Comparison of ENCODE assay signal across 6 cellular contexts in the genomic region with DNA sequence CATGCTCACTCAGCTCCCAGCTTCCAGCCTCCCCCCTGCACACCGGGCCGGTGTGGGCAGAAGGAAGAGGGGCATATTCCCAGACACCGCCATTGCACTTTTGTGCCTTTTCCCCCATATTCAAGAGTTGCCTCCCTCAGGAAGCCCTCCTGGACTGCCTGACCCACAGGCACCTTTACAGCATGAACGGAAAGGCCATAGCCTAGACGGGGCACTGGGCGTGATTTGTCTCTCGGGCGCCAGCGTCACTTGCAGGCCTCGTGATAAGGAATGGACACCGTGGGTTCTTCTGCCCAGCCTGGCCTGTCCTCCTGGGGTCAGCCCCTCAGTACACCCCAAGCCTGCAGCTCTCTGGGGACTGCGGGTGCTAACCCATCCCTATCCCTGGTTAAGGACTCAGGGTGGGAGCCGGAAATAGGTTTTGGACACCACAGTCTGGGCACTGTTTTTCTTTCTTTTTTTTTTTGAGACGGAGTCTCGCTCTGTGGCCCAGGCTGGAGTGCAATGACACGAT. TPM values are rescaled to one million over a fixed set of nuclear protein-coding genes. Genes with fewer than 3 reads are reported as not detected.
A peak's percentile ranks its signal among the peaks of the same experiment; 100 is the strongest.
DNase-seq lines count a peak whose midpoint lies in the region; ATAC-seq and TF ChIP-seq lines count a peak whose summit lies in the region.

No MANE protein-coding gene starts in this region.

- H3K4me1 ChIP-seq in GM23338 (ENCODE audit: insufficient read depth): peaks cover 8% of the 10 kb centered on the region

- H3K27ac Mint-ChIP-seq in GM23338: peak overlapping the region; percentile 98
- peak overlapping the region; percentile 99 for H3K27ac Mint-ChIP-seq in neural crest cell (ENCODE audit: unreplicated experiment)

- H3K4me3 Mint-ChIP-seq in GM23338: peak overlapping the region; percentile 88
- peak overlapping the region; percentile 97 for H3K4me3 Mint-ChIP-seq in neural crest cell

- DNase-seq in GM23338 (ENCODE audit: low spot score) (no peak), brain microvascular endothelial cell (no peak), neural crest cell (ENCODE audit: low read depth, low spot score) (no peak), NCI-H345 treated with DMSO at 0.1 percent for 48 hours (lab: John Stamatoyannopoulos, UW; ENCODE audit: unreplicated experiment) (no peak)

- H3K4me3 ChIP-seq in GM23338 (peak overlapping the region; percentile 85), brain microvascular endothelial cell (ENCODE audit: low read depth, low read length) (peak overlapping the region; percentile 91)

- H3K27ac ChIP-seq in GM23338 (ENCODE audit: low read depth) (peak overlapping the region; percentile 85), brain microvascular endothelial cell (peak overlapping the region; percentile 85)

- H3K27me3 Mint-ChIP-seq in GM23338 (ENCODE audit: insufficient read depth, low read depth, poor library complexity): peaks cover 33% of the 10 kb centered on the region
- H3K27me3 Mint-ChIP-seq in neural crest cell (ENCODE audit: low read depth): peaks cover 10% of the 10 kb centered on the region

- in situ Hi-C loops in brain microvascular endothelial cell (cut with HindIII; ENCODE audit: low pct_ligation_motif_present, low sequenced_read_pairs): no loop called here

- H3K4me1 Mint-ChIP-seq in GM23338: peaks cover 11% of the 10 kb centered on the region; the same call in 2 of the 3 replicates
- peaks cover 20% of the 10 kb centered on the region for H3K4me1 Mint-ChIP-seq in neural crest cell

- H3K36me3 Mint-ChIP-seq in GM23338 (ENCODE audit: low read depth) (peaks cover 29% of the 10 kb centered on the region), neural crest cell (ENCODE audit: low read depth) (peaks cover 3% of the 10 kb centered on the region)

- peaks cover 20% of the 10 kb centered on the region for H4K20me1 ChIP-seq in GM23338 (replicated peaks; ENCODE audit: insufficient read depth)

- no peaks in the 10 kb centered on the region; the same call in 1 of the 2 replicates for H3K36me3 ChIP-seq in GM23338 (ENCODE audit: insufficient read depth)
- H3K36me3 ChIP-seq in brain microvascular endothelial cell (replicated peaks): peaks cover 9% of the 10 kb centered on the region

- peaks cover 32% of the 10 kb centered on the region for H3F3A ChIP-seq in GM23338 (replicated peaks; ENCODE audit: low read depth)

- peak; percentile 6 for ATAC-seq in GM23338
- ATAC-seq in HG03280 (IDR thresholded peaks at IDR 0.05; ENCODE audit: unreplicated experiment): no peak
- no peak for ATAC-seq in GM21367 (IDR thresholded peaks at IDR 0.05; ENCODE audit: unreplicated experiment)

- peaks cover 40% of the 10 kb centered on the region for H3K79me2 ChIP-seq in GM23338 (replicated peaks; ENCODE audit: insufficient read depth)

- H3K4me2 ChIP-seq in GM23338: peak overlapping the region; percentile 95

- H3K27me3 ChIP-seq in GM23338 (ENCODE audit: insufficient read depth) (no peaks in the 10 kb centered on the region), brain microvascular endothelial cell (replicated peaks) (no peaks in the 10 kb centered on the region)

- H2AFZ ChIP-seq in GM23338: peak overlapping the region; percentile 72; the same call in 1 of the 2 replicates

- no peaks in the 10 kb centered on the region for H3K9me2 ChIP-seq in GM23338 (ENCODE audit: insufficient read depth)

- TF ChIP-seq CTCF in GM23338 (conservative IDR thresholded peaks at IDR 0.05; ENCODE audit: low read depth in 2 of 2) (no peak), brain microvascular endothelial cell (IDR thresholded peaks at IDR 0.05; ENCODE audit: low read depth, low read length, missing control alignments) (no peak), neural crest cell (conservative IDR thresholded peaks at IDR 0.05) (no peak)

- no peaks in the 10 kb centered on the region for H3K9me3 Mint-ChIP-seq in GM23338
- H3K9me3 Mint-ChIP-seq in neural crest cell: no peaks in the 10 kb centered on the region

TF ChIP-seq in GM23338, 12 proteins besides CTCF, POLR2A, EP300 and RAD21 (continues in another document):
- TF ChIP-seq, protein P1, sequence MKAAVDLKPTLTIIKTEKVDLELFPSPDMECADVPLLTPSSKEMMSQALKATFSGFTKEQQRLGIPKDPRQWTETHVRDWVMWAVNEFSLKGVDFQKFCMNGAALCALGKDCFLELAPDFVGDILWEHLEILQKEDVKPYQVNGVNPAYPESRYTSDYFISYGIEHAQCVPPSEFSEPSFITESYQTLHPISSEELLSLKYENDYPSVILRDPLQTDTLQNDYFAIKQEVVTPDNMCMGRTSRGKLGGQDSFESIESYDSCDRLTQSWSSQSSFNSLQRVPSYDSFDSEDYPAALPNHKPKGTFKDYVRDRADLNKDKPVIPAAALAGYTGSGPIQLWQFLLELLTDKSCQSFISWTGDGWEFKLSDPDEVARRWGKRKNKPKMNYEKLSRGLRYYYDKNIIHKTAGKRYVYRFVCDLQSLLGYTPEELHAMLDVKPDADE (IDR thresholded peaks at IDR 0.05): no peak
- TF ChIP-seq EZH2 (IDR thresholded peaks at IDR 0.05; ENCODE audit: low read depth, unreplicated experiment): no peak
- TF ChIP-seq ZNF331 (CRISPR knock-in tag; IDR thresholded peaks at IDR 0.05; ENCODE audit: low read depth): no peak
- TF ChIP-seq STAT1 (IDR thresholded peaks at IDR 0.05; ENCODE audit: unreplicated experiment): no peak
- no peak for TF ChIP-seq EZH2phosphoT487 (IDR thresholded peaks at IDR 0.05; ENCODE audit: unreplicated experiment)
- TF ChIP-seq, protein P2, sequence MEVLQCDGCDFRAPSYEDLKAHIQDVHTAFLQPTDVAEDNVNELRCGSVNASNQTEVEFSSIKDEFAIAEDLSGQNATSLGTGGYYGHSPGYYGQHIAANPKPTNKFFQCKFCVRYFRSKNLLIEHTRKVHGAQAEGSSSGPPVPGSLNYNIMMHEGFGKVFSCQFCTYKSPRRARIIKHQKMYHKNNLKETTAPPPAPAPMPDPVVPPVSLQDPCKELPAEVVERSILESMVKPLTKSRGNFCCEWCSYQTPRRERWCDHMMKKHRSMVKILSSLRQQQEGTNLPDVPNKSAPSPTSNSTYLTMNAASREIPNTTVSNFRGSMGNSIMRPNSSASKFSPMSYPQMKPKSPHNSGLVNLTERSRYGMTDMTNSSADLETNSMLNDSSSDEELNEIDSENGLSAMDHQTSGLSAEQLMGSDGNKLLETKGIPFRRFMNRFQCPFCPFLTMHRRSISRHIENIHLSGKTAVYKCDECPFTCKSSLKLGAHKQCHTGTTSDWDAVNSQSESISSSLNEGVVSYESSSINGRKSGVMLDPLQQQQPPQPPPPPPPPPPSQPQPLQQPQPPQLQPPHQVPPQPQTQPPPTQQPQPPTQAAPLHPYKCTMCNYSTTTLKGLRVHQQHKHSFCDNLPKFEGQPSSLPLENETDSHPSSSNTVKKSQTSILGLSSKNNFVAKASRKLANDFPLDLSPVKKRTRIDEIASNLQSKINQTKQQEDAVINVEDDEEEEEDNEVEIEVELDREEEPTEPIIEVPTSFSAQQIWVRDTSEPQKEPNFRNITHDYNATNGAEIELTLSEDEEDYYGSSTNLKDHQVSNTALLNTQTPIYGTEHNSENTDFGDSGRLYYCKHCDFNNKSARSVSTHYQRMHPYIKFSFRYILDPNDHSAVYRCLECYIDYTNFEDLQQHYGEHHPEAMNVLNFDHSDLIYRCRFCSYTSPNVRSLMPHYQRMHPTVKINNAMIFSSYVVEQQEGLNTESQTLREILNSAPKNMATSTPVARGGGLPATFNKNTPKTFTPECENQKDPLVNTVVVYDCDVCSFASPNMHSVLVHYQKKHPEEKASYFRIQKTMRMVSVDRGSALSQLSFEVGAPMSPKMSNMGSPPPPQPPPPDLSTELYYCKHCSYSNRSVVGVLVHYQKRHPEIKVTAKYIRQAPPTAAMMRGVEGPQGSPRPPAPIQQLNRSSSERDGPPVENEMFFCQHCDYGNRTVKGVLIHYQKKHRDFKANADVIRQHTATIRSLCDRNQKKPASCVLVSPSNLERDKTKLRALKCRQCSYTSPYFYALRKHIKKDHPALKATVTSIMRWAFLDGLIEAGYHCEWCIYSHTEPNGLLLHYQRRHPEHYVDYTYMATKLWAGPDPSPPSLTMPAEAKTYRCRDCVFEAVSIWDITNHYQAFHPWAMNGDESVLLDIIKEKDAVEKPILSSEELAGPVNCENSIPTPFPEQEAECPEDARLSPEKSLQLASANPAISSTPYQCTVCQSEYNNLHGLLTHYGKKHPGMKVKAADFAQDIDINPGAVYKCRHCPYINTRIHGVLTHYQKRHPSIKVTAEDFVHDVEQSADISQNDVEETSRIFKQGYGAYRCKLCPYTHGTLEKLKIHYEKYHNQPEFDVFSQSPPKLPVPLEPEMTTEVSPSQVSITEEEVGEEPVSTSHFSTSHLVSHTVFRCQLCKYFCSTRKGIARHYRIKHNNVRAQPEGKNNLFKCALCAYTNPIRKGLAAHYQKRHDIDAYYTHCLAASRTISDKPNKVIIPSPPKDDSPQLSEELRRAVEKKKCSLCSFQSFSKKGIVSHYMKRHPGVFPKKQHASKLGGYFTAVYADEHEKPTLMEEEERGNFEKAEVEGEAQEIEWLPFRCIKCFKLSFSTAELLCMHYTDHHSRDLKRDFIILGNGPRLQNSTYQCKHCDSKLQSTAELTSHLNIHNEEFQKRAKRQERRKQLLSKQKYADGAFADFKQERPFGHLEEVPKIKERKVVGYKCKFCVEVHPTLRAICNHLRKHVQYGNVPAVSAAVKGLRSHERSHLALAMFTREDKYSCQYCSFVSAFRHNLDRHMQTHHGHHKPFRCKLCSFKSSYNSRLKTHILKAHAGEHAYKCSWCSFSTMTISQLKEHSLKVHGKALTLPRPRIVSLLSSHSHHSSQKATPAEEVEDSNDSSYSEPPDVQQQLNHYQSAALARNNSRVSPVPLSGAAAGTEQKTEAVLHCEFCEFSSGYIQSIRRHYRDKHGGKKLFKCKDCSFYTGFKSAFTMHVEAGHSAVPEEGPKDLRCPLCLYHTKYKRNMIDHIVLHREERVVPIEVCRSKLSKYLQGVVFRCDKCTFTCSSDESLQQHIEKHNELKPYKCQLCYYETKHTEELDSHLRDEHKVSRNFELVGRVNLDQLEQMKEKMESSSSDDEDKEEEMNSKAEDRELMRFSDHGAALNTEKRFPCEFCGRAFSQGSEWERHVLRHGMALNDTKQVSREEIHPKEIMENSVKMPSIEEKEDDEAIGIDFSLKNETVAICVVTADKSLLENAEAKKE (CRISPR knock-in tag; IDR thresholded peaks at IDR 0.05): no peak
- TF ChIP-seq POLR2AphosphoS5 (IDR thresholded peaks at IDR 0.05; ENCODE audit: low read depth): no peak

RNA-seq across cellular contexts. Expression of a gene that starts 0.9 kb away (rescaled TPM):
- total RNA-seq in GM23338 (2014; rRNA removed; shearing (Covaris generic)): 35.3 and 46.4 TPM in 2 replicates
- 413 and 414 TPM in 2 replicates for polyA plus RNA-seq in GM23338 (2016; fragmentation: Nextera tagmentation; extraction: Ambion mirVana)
- total RNA-seq in neural crest cell: 149 and 165 TPM in 2 replicates

RNA-seq across cellular contexts. Expression of a gene that starts 13.5 kb away (rescaled TPM):
- total RNA-seq in GM23338 (2014; rRNA removed; shearing (Covaris generic)): 103 and 118 TPM in 2 replicates
- 27.6 and 28.5 TPM in 2 replicates for polyA plus RNA-seq in GM23338 (2016; fragmentation: Nextera tagmentation; extraction: Ambion mirVana)
- 157 and 168 TPM in 2 replicates for total RNA-seq in neural crest cell

RNA-seq across cellular contexts. Expression of a gene that starts 38.1 kb away (rescaled TPM):
- 78.1 and 94.9 TPM in 2 replicates for total RNA-seq in GM23338 (2014; rRNA removed; shearing (Covaris generic))
- 12.4 and 12.5 TPM in 2 replicates for polyA plus RNA-seq in GM23338 (2016; fragmentation: Nextera tagmentation; extraction: Ambion mirVana)
- 102 and 103 TPM in 2 replicates for total RNA-seq in neural crest cell

RNA-seq across cellular contexts. Expression of a gene that starts 46.2 kb away (rescaled TPM):
- 250 and 383 TPM in 2 replicates for total RNA-seq in GM23338 (2014; rRNA removed; shearing (Covaris generic))
- polyA plus RNA-seq in GM23338 (2016; fragmentation: Nextera tagmentation; extraction: Ambion mirVana): 166 and 186 TPM in 2 replicates
- total RNA-seq in neural crest cell: 348 and 354 TPM in 2 replicates
